In the genomic region with DNA sequence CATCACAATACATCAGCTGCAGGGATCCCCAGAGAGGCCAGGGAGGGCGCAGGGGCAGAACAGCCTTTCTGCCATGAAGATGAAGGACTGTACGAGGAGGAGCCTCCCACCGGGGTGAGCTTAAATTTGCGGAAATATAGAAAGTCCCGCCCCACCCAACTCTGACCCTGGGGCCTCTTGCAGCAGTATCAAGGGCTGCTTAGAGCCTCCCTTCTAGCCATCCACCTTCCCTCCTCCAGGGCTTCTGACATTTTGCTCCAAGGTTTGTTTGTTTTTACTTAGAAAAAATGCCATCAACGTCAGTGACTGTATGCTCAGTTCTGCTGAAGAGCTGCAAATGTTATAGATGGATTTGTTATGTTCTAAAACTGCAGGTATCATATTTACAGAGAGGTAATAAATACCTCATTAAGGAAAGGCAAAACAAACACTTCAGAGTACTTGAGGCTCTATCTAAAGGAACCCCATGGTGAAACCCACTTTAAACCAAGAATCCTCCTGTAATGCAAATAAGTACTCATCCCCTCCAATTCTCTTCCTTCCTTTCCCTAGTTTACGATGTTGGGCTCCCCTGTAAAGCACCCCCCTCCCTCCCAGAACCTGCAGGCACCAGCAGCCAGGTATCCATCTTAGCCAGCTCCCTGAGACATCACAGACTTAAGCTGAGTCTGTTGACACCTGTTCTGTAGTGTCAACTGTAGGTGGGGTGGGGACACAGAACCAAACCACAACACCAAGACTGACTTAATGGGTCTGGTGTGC, we compare ENCODE assay signal across 8 cellular contexts.
A peak's percentile ranks its signal among the peaks of the same experiment; 100 is the strongest.
DNase-seq lines count a peak whose midpoint lies in the region; ATAC-seq lines count a peak whose summit lies in the region.

No MANE protein-coding gene starts in this region.

- peak; percentile 42 for DNase-seq in LoVo (ENCODE audit: low spot score)
- DNase-seq in T-helper 2 cell treated with Interferon-gamma antibody and Interleukin-4, amounts not matched to agents 5 μg/mL and 100 μg/mL, for 36 hours (ENCODE audit: low spot score): no peak
- DNase-seq in iris pigment epithelial cell (ENCODE audit: low read depth): peak; percentile 76
- DNase-seq in KG1 (lab: John Stamatoyannopoulos, UW): no peak
- no peak for DNase-seq in HPDE6-E6E7 (ENCODE audit: extremely low spot score)
- no peak for DNase-seq in hypothalamus (lab: John Stamatoyannopoulos, UW)

- H3K4me1 Mint-ChIP-seq in T-helper 2 cell treated with Interferon-gamma antibody and Interleukin-4, amounts not matched to agents 5 μg/mL and 100 μg/mL, for 36 hours (ENCODE audit: low read depth): peaks cover 53% of the 10 kb centered on the region

- ATAC-seq in GM18502 (IDR thresholded peaks at IDR 0.05; ENCODE audit: poor library complexity, unreplicated experiment): peak; percentile 81
- ATAC-seq in GM21717 (IDR thresholded peaks at IDR 0.05; ENCODE audit: unreplicated experiment): peak; percentile 58

- peak overlapping the region; percentile 69 for H3K4me3 Mint-ChIP-seq in T-helper 2 cell treated with Interferon-gamma antibody and Interleukin-4, amounts not matched to agents 5 μg/mL and 100 μg/mL, for 36 hours

- peaks cover 49% of the 10 kb centered on the region for H3K36me3 Mint-ChIP-seq in T-helper 2 cell treated with Interferon-gamma antibody and Interleukin-4, amounts not matched to agents 5 μg/mL and 100 μg/mL, for 36 hours (ENCODE audit: low read depth)

- H3K27ac Mint-ChIP-seq in T-helper 2 cell treated with Interferon-gamma antibody and Interleukin-4, amounts not matched to agents 5 μg/mL and 100 μg/mL, for 36 hours: peak overlapping the region; percentile 90

- no peaks in the 10 kb centered on the region for H3K27me3 Mint-ChIP-seq in T-helper 2 cell treated with Interferon-gamma antibody and Interleukin-4, amounts not matched to agents 5 μg/mL and 100 μg/mL, for 36 hours (ENCODE audit: low read depth)

- H3K9me3 Mint-ChIP-seq in T-helper 2 cell treated with Interferon-gamma antibody and Interleukin-4, amounts not matched to agents 5 μg/mL and 100 μg/mL, for 36 hours: no peaks in the 10 kb centered on the region

Comparison
In these comparisons a context has a peak if more than half of its experiments do, and no peak if none do; other contexts are left out.
1. DNase-seq: peak in LoVo (single experiment) and iris pigment epithelial cell (single experiment); none in T-helper 2 cell treated with Interferon-gamma antibody and Interleukin-4, amounts not matched to agents 5 μg/mL and 100 μg/mL, for 36 hours (single experiment), KG1 (single experiment), HPDE6-E6E7 (single experiment) and hypothalamus (0 of 51).